1 cellular context compared by ENCODE assay signal in genomic region chr5:134176523-134177196, GRCh38.
TF ChIP-seq lines count a peak whose summit lies in the region.

SKP1 (minus strand) TSS chr5:134176950; CDS start chr5:134174022, 2,928 bp downstream.

TF ChIP-seq in HEK293, 187 proteins besides CTCF, POLR2A, EP300 and RAD21 (continued from another document and continues in another):
- TF ChIP-seq, protein P1, sequence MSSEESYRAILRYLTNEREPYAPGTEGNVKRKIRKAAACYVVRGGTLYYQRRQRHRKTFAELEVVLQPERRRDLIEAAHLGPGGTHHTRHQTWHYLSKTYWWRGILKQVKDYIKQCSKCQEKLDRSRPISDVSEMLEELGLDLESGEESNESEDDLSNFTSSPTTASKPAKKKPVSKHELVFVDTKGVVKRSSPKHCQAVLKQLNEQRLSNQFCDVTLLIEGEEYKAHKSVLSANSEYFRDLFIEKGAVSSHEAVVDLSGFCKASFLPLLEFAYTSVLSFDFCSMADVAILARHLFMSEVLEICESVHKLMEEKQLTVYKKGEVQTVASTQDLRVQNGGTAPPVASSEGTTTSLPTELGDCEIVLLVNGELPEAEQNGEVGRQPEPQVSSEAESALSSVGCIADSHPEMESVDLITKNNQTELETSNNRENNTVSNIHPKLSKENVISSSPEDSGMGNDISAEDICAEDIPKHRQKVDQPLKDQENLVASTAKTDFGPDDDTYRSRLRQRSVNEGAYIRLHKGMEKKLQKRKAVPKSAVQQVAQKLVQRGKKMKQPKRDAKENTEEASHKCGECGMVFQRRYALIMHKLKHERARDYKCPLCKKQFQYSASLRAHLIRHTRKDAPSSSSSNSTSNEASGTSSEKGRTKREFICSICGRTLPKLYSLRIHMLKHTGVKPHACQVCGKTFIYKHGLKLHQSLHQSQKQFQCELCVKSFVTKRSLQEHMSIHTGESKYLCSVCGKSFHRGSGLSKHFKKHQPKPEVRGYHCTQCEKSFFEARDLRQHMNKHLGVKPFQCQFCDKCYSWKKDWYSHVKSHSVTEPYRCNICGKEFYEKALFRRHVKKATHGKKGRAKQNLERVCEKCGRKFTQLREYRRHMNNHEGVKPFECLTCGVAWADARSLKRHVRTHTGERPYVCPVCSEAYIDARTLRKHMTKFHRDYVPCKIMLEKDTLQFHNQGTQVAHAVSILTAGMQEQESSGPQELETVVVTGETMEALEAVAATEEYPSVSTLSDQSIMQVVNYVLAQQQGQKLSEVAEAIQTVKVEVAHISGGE (tag by site-specific recombination; conservative IDR thresholded peaks at IDR 0.05; ENCODE audit: low read depth), result peak; percentile 29
- TF ChIP-seq ZNF561 (tag by site-specific recombination; IDR thresholded peaks at IDR 0.05; ENCODE audit: borderline replicate concordance), result peak; percentile 92
- peak; percentile 57; the same call in 1 of the 2 replicates for TF ChIP-seq ZNF704 (tag by site-specific recombination; IDR thresholded peaks at IDR 0.05)
- TF ChIP-seq KLF7 (tag by site-specific recombination; IDR thresholded peaks at IDR 0.05; ENCODE audit: borderline replicate concordance), result 0 out of 2 replicates have a peak, but pooled peaks have one; percentile 31
- TF ChIP-seq HOXA7 (CRISPR knock-in tag; IDR thresholded peaks at IDR 0.05; ENCODE audit: borderline replicate concordance), result 0 out of 2 replicates have a peak, but pooled peaks have one; percentile 76
- peak; percentile 80 for TF ChIP-seq ZEB2 (tag by site-specific recombination; IDR thresholded peaks at IDR 0.05)
- TF ChIP-seq ZFP37 (tag by site-specific recombination; IDR thresholded peaks at IDR 0.05), result peak; percentile 97
- 0 out of 2 replicates have a peak, but pooled peaks have one; percentile 3 for TF ChIP-seq ZNF146 (tag by site-specific recombination; IDR thresholded peaks at IDR 0.05)
- TF ChIP-seq SP7 (tag by site-specific recombination; IDR thresholded peaks at IDR 0.05), result peak; percentile 75
- TF ChIP-seq ZNF366 (tag by site-specific recombination; conservative IDR thresholded peaks at IDR 0.05), result peak; percentile 62
- TF ChIP-seq, protein P2, sequence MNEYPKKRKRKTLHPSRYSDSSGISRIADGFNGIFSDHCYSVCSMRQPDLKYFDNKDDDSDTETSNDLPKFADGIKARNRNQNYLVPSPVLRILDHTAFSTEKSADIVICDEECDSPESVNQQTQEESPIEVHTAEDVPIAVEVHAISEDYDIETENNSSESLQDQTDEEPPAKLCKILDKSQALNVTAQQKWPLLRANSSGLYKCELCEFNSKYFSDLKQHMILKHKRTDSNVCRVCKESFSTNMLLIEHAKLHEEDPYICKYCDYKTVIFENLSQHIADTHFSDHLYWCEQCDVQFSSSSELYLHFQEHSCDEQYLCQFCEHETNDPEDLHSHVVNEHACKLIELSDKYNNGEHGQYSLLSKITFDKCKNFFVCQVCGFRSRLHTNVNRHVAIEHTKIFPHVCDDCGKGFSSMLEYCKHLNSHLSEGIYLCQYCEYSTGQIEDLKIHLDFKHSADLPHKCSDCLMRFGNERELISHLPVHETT (tag by site-specific recombination; IDR thresholded peaks at IDR 0.05), result peak; percentile 30; the same call in 1 of the 2 replicates
- 0 out of 2 replicates have a peak, but pooled peaks have one; percentile 50 for TF ChIP-seq ZSCAN23 (tag by site-specific recombination; IDR thresholded peaks at IDR 0.05)
- TF ChIP-seq ZIC2 (tag by site-specific recombination; IDR thresholded peaks at IDR 0.05), result peak; percentile 23; the same call in 1 of the 2 replicates
- no peak for TF ChIP-seq ZNF837 (tag by site-specific recombination; IDR thresholded peaks at IDR 0.05)
- peak; percentile 39; the same call in 1 of the 2 replicates for TF ChIP-seq KLF1 (tag by site-specific recombination; IDR thresholded peaks at IDR 0.05)
- TF ChIP-seq ZNF600 (tag by site-specific recombination; IDR thresholded peaks at IDR 0.05), result peak; percentile 86
- peak; percentile 92 for TF ChIP-seq KLF16 (tag by site-specific recombination; IDR thresholded peaks at IDR 0.05)
- peak; percentile 90; the same call in 1 of the 2 replicates for TF ChIP-seq ZNF391 (tag by site-specific recombination; IDR thresholded peaks at IDR 0.05; ENCODE audit: borderline replicate concordance, low read depth)
- peak; percentile 87 for TF ChIP-seq ZXDB (tag by site-specific recombination; IDR thresholded peaks at IDR 0.05)
- TF ChIP-seq HOXD13 (CRISPR knock-in tag; IDR thresholded peaks at IDR 0.05; ENCODE audit: borderline replicate concordance), result peak; percentile 84; the same call in 1 of the 2 replicates
- peak; percentile 77 for TF ChIP-seq SP3 (tag by site-specific recombination; IDR thresholded peaks at IDR 0.05)
- TF ChIP-seq, protein P3, sequence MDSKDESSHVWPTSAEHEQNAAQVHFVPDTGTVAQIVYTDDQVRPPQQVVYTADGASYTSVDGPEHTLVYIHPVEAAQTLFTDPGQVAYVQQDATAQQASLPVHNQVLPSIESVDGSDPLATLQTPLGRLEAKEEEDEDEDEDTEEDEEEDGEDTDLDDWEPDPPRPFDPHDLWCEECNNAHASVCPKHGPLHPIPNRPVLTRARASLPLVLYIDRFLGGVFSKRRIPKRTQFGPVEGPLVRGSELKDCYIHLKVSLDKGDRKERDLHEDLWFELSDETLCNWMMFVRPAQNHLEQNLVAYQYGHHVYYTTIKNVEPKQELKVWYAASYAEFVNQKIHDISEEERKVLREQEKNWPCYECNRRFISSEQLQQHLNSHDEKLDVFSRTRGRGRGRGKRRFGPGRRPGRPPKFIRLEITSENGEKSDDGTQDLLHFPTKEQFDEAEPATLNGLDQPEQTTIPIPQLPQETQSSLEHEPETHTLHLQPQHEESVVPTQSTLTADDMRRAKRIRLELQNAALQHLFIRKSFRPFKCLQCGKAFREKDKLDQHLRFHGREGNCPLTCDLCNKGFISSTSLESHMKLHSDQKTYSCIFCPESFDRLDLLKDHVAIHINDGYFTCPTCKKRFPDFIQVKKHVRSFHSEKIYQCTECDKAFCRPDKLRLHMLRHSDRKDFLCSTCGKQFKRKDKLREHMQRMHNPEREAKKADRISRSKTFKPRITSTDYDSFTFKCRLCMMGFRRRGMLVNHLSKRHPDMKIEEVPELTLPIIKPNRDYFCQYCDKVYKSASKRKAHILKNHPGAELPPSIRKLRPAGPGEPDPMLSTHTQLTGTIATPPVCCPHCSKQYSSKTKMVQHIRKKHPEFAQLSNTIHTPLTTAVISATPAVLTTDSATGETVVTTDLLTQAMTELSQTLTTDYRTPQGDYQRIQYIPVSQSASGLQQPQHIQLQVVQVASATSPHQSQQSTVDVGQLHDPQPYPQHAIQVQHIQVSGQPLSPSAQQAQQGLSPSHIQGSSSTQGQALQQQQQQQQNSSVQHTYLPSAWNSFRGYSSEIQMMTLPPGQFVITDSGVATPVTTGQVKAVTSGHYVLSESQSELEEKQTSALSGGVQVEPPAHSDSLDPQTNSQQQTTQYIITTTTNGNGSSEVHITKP (tag by site-specific recombination; IDR thresholded peaks at IDR 0.05), result peak; percentile 53; the same call in 1 of the 2 replicates
- 0 out of 2 replicates have a peak, but pooled peaks have one; percentile 6 for TF ChIP-seq ZBTB21 (tag by site-specific recombination; IDR thresholded peaks at IDR 0.05)
- 0 out of 2 replicates have a peak, but pooled peaks have one; percentile 18 for TF ChIP-seq ZNF423 (tag by site-specific recombination; IDR thresholded peaks at IDR 0.05)
- 0 out of 2 replicates have a peak, but pooled peaks have one; percentile 31 for TF ChIP-seq ZBTB10 (tag by site-specific recombination; IDR thresholded peaks at IDR 0.05)
- TF ChIP-seq, protein P4, sequence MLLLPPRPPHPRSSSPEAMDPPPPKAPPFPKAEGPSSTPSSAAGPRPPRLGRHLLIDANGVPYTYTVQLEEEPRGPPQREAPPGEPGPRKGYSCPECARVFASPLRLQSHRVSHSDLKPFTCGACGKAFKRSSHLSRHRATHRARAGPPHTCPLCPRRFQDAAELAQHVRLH (tag by site-specific recombination; IDR thresholded peaks at IDR 0.05), result peak; percentile 77
- peak; percentile 40; the same call in 1 of the 2 replicates for TF ChIP-seq REPIN1 (tag by site-specific recombination; IDR thresholded peaks at IDR 0.05; ENCODE audit: low read depth)
- no peak for TF ChIP-seq ZNF184 (tag by site-specific recombination; IDR thresholded peaks at IDR 0.05)
- TF ChIP-seq ZFP3 (tag by site-specific recombination; IDR thresholded peaks at IDR 0.05; ENCODE audit: low read depth), result no peak
- TF ChIP-seq, protein P5, sequence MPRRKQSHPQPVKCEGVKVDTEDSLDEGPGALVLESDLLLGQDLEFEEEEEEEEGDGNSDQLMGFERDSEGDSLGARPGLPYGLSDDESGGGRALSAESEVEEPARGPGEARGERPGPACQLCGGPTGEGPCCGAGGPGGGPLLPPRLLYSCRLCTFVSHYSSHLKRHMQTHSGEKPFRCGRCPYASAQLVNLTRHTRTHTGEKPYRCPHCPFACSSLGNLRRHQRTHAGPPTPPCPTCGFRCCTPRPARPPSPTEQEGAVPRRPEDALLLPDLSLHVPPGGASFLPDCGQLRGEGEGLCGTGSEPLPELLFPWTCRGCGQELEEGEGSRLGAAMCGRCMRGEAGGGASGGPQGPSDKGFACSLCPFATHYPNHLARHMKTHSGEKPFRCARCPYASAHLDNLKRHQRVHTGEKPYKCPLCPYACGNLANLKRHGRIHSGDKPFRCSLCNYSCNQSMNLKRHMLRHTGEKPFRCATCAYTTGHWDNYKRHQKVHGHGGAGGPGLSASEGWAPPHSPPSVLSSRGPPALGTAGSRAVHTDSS (tag by site-specific recombination; IDR thresholded peaks at IDR 0.05), result no peak
- TF ChIP-seq PATZ1 (tag by site-specific recombination; IDR thresholded peaks at IDR 0.05), result no peak; the same call in none of the 2 replicates
- TF ChIP-seq ZNF692 (tag by site-specific recombination; IDR thresholded peaks at IDR 0.05), result peak; percentile 72
- TF ChIP-seq ZNF501 (tag by site-specific recombination; IDR thresholded peaks at IDR 0.05), result peak; percentile 98
- TF ChIP-seq, protein P6, sequence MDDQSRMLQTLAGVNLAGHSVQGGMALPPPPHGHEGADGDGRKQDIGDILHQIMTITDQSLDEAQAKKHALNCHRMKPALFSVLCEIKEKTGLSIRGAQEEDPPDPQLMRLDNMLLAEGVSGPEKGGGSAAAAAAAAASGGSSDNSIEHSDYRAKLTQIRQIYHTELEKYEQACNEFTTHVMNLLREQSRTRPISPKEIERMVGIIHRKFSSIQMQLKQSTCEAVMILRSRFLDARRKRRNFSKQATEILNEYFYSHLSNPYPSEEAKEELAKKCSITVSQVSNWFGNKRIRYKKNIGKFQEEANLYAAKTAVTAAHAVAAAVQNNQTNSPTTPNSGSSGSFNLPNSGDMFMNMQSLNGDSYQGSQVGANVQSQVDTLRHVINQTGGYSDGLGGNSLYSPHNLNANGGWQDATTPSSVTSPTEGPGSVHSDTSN (CRISPR knock-in tag; IDR thresholded peaks at IDR 0.05), result peak; percentile 52
- TF ChIP-seq ZNF121 (tag by site-specific recombination; IDR thresholded peaks at IDR 0.05), result peak; percentile 99
- TF ChIP-seq ZBTB20 (tag by site-specific recombination; IDR thresholded peaks at IDR 0.05), result peak; percentile 82
